Comparison of ENCODE assay signal across 10 cellular contexts in the genomic region with DNA sequence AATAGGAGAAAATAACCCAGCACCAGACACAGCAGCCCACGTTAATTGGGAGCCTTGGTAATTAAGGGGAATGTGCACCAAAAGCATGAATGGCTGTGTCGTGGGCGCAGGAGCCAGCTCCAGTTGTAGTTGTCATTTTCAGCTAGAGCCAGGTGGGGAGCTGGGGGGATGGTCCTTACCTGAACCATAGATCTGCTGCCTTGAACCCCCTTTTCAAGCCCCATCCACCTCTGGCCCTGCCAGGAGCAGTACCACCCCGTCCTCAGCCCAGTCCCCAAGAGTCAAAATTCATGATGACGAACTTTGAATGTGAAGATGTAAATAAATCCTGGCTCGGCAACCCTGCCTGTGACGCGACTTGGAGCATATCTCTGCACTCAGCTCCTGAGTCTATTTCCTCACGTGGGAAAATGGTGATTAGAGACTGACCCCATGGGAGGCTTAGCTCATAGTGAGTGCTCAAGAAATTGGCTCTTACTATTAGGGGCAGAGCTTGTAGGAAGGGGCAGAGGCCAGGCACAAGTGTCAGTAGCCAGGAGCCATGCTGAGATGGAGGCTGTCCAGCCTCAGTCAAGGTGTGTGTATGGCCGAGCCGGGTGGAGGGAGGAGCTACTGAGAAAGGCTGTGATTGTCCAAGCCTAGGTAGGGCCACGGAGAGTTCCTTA. TPM values are rescaled to one million over a fixed set of nuclear protein-coding genes. Genes with fewer than 3 reads are reported as not detected.
DNase-seq lines count a peak whose midpoint lies in the region; ATAC-seq, FAIRE-seq and TF ChIP-seq lines count a peak whose summit lies in the region.
"Had no signal": no experiment of that assay in that cellular context is flagged by ENCODE, and none has a peak within 500 bp of the region (broad histone marks: within the 10 kb centered on the region; RNA-seq: fewer than 3 reads in every experiment).

No MANE protein-coding gene starts in this region.

- H3K36me3 Mint-ChIP-seq in CD4-positive, alpha-beta memory T cell = no peaks in the 10 kb centered on the region

- no peak overlapping the region for H2BK120ac ChIP-seq in neuronal stem cell (ENCODE audit: low read depth, low read length)

- POLR2A ChIA-PET in CD4-positive, alpha-beta memory T cell (lab: Charles Lee; ENCODE audit: partially characterized antibody) = interaction anchor here (0.8 kb wide), 1 partner anchor 125 kb away, joined by 3 read pairs; no protein-coding TSS in a partner anchor

- H2BK12ac ChIP-seq in neuronal stem cell (ENCODE audit: low read length) = no peak overlapping the region

- no peaks in the 10 kb centered on the region for H3K9me3 Mint-ChIP-seq in CD4-positive, alpha-beta memory T cell

- peak overlapping the region; percentile 56 for H3K9ac ChIP-seq in neuronal stem cell (ENCODE audit: low read depth, low read length, poor library complexity)

- H3K9me3 ChIP-seq in CD4-positive, alpha-beta memory T cell (ENCODE audit: control insufficient read depth in 1 of 2, low read length in 2 of 2) = no peaks in the 10 kb centered on the region
- H3K9me3 ChIP-seq in neuronal stem cell (replicated peaks in 1 of 2; ENCODE audit: control insufficient read depth in 2 of 2, insufficient read depth in 1 of 2, low read depth in 1 of 2, low read length in 2 of 2) = no peaks in the 10 kb centered on the region

- H2BK5ac ChIP-seq in neuronal stem cell (ENCODE audit: low read length) = peak overlapping the region; percentile 59

- H3K4me1 Mint-ChIP-seq in CD4-positive, alpha-beta memory T cell = peaks cover 16 to 45% (median 29%) of the 10 kb centered on the region in 4 donors

- H3K4me3 Mint-ChIP-seq in CD4-positive, alpha-beta memory T cell = peak overlapping the region; percentile 71 to 82 (median 76)

- no peak for FAIRE-seq in RCC 7860 (lab: Jason Lieb, UNC)

- no peak overlapping the region for H3K23ac ChIP-seq in neuronal stem cell (ENCODE audit: low read depth, low read length, poor library complexity)

- peaks cover 37% of the 10 kb centered on the region for H3K4me1 ChIP-seq in CD4-positive, alpha-beta memory T cell (ENCODE audit: insufficient read depth, low read length)
- peaks cover 15 to 19% of the 10 kb centered on the region in 2 donors for H3K4me1 ChIP-seq in neuronal stem cell (ENCODE audit: control insufficient read depth in 2 of 2, insufficient read depth in 1 of 2, low read depth in 1 of 2, low read length in 2 of 2)

- H3K4me2 ChIP-seq in neuronal stem cell (ENCODE audit: insufficient read depth, low read length, poor library complexity, severe bottlenecking) = peak overlapping the region; percentile 74

- peaks cover 25% of the 10 kb centered on the region for H3K27me3 ChIP-seq in CD4-positive, alpha-beta memory T cell (ENCODE audit: insufficient read depth, low read length)
- peaks cover 0 to 52% (median 0%) of the 10 kb centered on the region in 3 experiments for H3K27me3 ChIP-seq in neuronal stem cell (ENCODE audit: control insufficient read depth in 3 of 3, insufficient read depth in 3 of 3, low read depth in 1 of 3, low read length in 3 of 3)

- H4K91ac ChIP-seq in neuronal stem cell (ENCODE audit: low read depth, low read length, poor library complexity) = no peak overlapping the region

- no peak overlapping the region for H2AK5ac ChIP-seq in neuronal stem cell (ENCODE audit: low read depth, low read length)

- no peak for ATAC-seq in GM19455 (IDR thresholded peaks at IDR 0.05; ENCODE audit: unreplicated experiment)
- ATAC-seq in HG02571 (IDR thresholded peaks at IDR 0.05; ENCODE audit: unreplicated experiment) = no peak

- DNase-seq in CD4-positive, alpha-beta memory T cell = no peak
- DNase-seq in NCI-H748 (lab: John Stamatoyannopoulos, UW; ENCODE audit: unreplicated experiment) = peak; percentile 59
- peak; percentile 15 for DNase-seq in fibroblast of mammary gland (ENCODE audit: low read depth)
- no peak for DNase-seq in neuronal stem cell (ENCODE audit: low spot score)
- DNase-seq in RCC 7860 (ENCODE audit: low spot score) = no peak
- no peak for DNase-seq in activated effector memory CD4-positive, alpha-beta T cell treated with Interleukin-2 at 50 U/mL for 16 hours

- peaks cover 8% of the 10 kb centered on the region for H3K79me1 ChIP-seq in neuronal stem cell (ENCODE audit: low read depth, low read length)

- no peaks in the 10 kb centered on the region for H3K36me3 ChIP-seq in CD4-positive, alpha-beta memory T cell (ENCODE audit: insufficient read depth, low read length)
- peaks cover 0 to 1% of the 10 kb centered on the region in 2 donors for H3K36me3 ChIP-seq in neuronal stem cell (replicated peaks in 1 of 2; ENCODE audit: control insufficient read depth in 2 of 2, insufficient read depth in 2 of 2, low read length in 2 of 2)

- intact Hi-C loops in CD4-positive, alpha-beta memory T cell (cut with micrococcal nuclease) = no loop called here

- no peak overlapping the region for H3K14ac ChIP-seq in neuronal stem cell (ENCODE audit: low read length)

- H2AFZ ChIP-seq in neuronal stem cell (ENCODE audit: low read length) = peak overlapping the region; percentile 98

- no peak overlapping the region for H3K27ac ChIP-seq in CD4-positive, alpha-beta memory T cell (ENCODE audit: low read depth, low read length)
- peak overlapping the region; percentile 48 for H3K27ac ChIP-seq in neuronal stem cell (replicated peaks; ENCODE audit: low read length)

- H2BK15ac ChIP-seq in neuronal stem cell (ENCODE audit: low read length) = no peak overlapping the region

- CTCF ChIA-PET in CD4-positive, alpha-beta memory T cell (lab: Charles Lee; ENCODE audit: partially characterized antibody) = interaction anchor here (0.6 to 1.5 kb wide), 5 partner anchors 24 to 1447 kb away, joined by 3 read pairs; no protein-coding TSS in a partner anchor

- no peak overlapping the region for H3K4me3 ChIP-seq in CD4-positive, alpha-beta memory T cell (ENCODE audit: low read length in 2 of 2)
- H3K4me3 ChIP-seq in fibroblast of mammary gland (ENCODE audit: control insufficient read depth, low read depth, low read length) (no peak overlapping the region), neuronal stem cell (ENCODE audit: low read length in 2 of 2) (peak overlapping the region; percentile 65 to 81)

- WGBS in neuronal stem cell (ENCODE audit: extremely low coverage in 2 of 2, insufficient read length in 2 of 2, insufficient replicate concordance in 1 of 2), 2 donors = no CpG with 5 or more reads among the region's 12 CpGs

- H4K8ac ChIP-seq in neuronal stem cell (ENCODE audit: low read depth, low read length) = no peak overlapping the region

- peak overlapping the region; percentile 33 for H3K18ac ChIP-seq in neuronal stem cell (ENCODE audit: low read length)

- no peak overlapping the region for H3K4ac ChIP-seq in neuronal stem cell (ENCODE audit: low read length)

- peaks cover 48 to 59% of the 10 kb centered on the region in 2 donors for H3K27me3 Mint-ChIP-seq in CD4-positive, alpha-beta memory T cell

- no peak overlapping the region for H3K27ac Mint-ChIP-seq in CD4-positive, alpha-beta memory T cell

- no peak for TF ChIP-seq CTCF in fibroblast of mammary gland (conservative IDR thresholded peaks at IDR 0.05; ENCODE audit: control insufficient read depth, insufficient read depth, low read depth, low read length)

RNA-seq across cellular contexts. Expression of a gene that starts 0.8 kb away (rescaled TPM):
- not detected for total RNA-seq in CD4-positive, alpha-beta memory T cell
- under 1 TPM in 1 of 2 donors, not detected in 1; 0.15 TPM for polyA plus RNA-seq in CD4-positive, alpha-beta memory T cell
- polyA plus RNA-seq in neuronal stem cell (2013, experiment 1 of 2) = 291 TPM
- 288 TPM for polyA plus RNA-seq in neuronal stem cell (2013, experiment 2 of 2)
- total RNA-seq: T-helper 1 cell treated with Interleukin-12 subunit alpha and Interleukin-12 subunit beta and Interleukin-4 antibody, amounts not matched to agents 30 ng/mL and 1 ng/mL, for 36 hours had no signal

RNA-seq across cellular contexts. Expression of a gene that starts 52.0 kb away (rescaled TPM):
- total RNA-seq in CD4-positive, alpha-beta memory T cell = 1 to 10 TPM; 3.7 to 4.0 TPM
- under 1 TPM; 0.45 to 0.94 TPM for polyA plus RNA-seq in CD4-positive, alpha-beta memory T cell
- polyA plus RNA-seq in neuronal stem cell (2013, experiment 1 of 2) = 0.10 TPM
- 0.12 TPM for polyA plus RNA-seq in neuronal stem cell (2013, experiment 2 of 2)

RNA-seq across cellular contexts. Expression of a gene that starts 52.7 kb away (rescaled TPM):
- total RNA-seq in CD4-positive, alpha-beta memory T cell = 10 to 100 TPM in 1 of 2 experiments, 1 to 10 TPM in 1; 9.3 to 10.5 TPM
- polyA plus RNA-seq in CD4-positive, alpha-beta memory T cell = 1 to 10 TPM; 3.5 to 7.1 TPM
- polyA plus RNA-seq in neuronal stem cell (2013, experiment 1 of 2) = 4.1 TPM
- 3.3 TPM for polyA plus RNA-seq in neuronal stem cell (2013, experiment 2 of 2)
- total RNA-seq: esophagus mucosa had no signal

Comparison
In these comparisons a context has a peak if more than half of its experiments do, and no peak if none do; other contexts are left out.
1. DNase-seq: peak in NCI-H748 (single experiment) and fibroblast of mammary gland (single experiment); none in CD4-positive, alpha-beta memory T cell (0 of 5), neuronal stem cell (single experiment), RCC 7860 (single experiment) and activated effector memory CD4-positive, alpha-beta T cell treated with Interleukin-2 at 50 U/mL for 16 hours (single experiment).
2. H3K4me3 ChIP-seq: peak in neuronal stem cell (2 of 2); none in CD4-positive, alpha-beta memory T cell (0 of 2) and fibroblast of mammary gland (single experiment).